ENCODE assay signal across 11 cellular contexts in the genomic region with DNA sequence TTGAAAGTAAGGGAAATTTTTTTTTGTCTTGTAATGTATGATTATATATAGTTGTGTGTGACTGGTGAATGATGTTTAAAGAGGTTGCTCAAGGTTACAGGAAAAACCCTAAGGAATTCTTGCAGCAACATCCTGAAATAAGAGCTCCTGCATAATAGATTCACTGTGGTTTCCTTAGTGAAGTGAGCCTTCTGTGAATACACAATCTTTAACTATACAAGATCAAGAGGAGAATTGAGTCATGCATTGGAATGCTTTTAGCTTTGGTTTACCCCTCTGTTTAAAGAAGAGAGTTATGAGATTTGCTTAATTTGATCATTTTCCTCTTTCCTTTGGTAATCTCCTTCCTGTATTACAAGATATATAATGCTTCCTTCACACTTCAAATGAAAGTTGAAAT.
DNase-seq lines count a peak whose midpoint lies in the region; ATAC-seq, FAIRE-seq and TF ChIP-seq lines count a peak whose summit lies in the region.
"Had no signal": no experiment of that assay in that cellular context is flagged by ENCODE, and none has a peak within 500 bp of the region (broad histone marks: within the 10 kb centered on the region; RNA-seq: fewer than 3 reads in every experiment).

No MANE protein-coding gene starts in this region.

- BruUV-seq in endothelial cell of umbilical vein (replicated peaks; lab: Mats Ljungman, UMichigan) = no TSS peak

- no peak overlapping the region for H3K4me3 ChIP-seq in NT2/D1 (ENCODE audit: insufficient read length, low read depth)
- no peak overlapping the region for H3K4me3 ChIP-seq in endothelial cell of umbilical vein (replicated peaks in 1 of 3; ENCODE audit: insufficient read depth in 1 of 3, low read depth in 1 of 3, low read length in 3 of 3)
- H3K4me3 ChIP-seq in neuronal stem cell (ENCODE audit: low read length in 2 of 2) = no peak overlapping the region
- H3K4me3 ChIP-seq in adrenal gland = no peak overlapping the region

- H3K23ac ChIP-seq in neuronal stem cell (ENCODE audit: low read depth, low read length, poor library complexity) = no peak overlapping the region

- H3K27me3 ChIP-seq in NT2/D1 (ENCODE audit: insufficient read depth, insufficient read length) (no peaks in the 10 kb centered on the region), endothelial cell of umbilical vein (ENCODE audit: control insufficient read depth in 2 of 2, insufficient read depth in 2 of 2, low read length in 2 of 2) (no peaks in the 10 kb centered on the region), neuronal stem cell (ENCODE audit: control insufficient read depth in 3 of 3, insufficient read depth in 3 of 3, low read depth in 1 of 3, low read length in 3 of 3) (no peaks in the 10 kb centered on the region), adrenal gland (no peaks in the 10 kb centered on the region)

- H3K4me1 ChIP-seq in NT2/D1 (ENCODE audit: insufficient read depth, insufficient read length) (no peaks in the 10 kb centered on the region), endothelial cell of umbilical vein (ENCODE audit: control insufficient read depth, extremely low read depth, insufficient read depth, low read length) (no peaks in the 10 kb centered on the region), neuronal stem cell (ENCODE audit: control insufficient read depth in 2 of 2, insufficient read depth in 1 of 2, low read depth in 1 of 2, low read length in 2 of 2) (peaks cover 0 to 23% of the 10 kb centered on the region in 2 donors), adrenal gland (replicated peaks in 1 of 2) (no peaks in the 10 kb centered on the region)

- ATAC-seq in HG03354 (IDR thresholded peaks at IDR 0.05; ENCODE audit: poor library complexity, severe bottlenecking, unreplicated experiment) = no peak
- no peak for ATAC-seq in HG02938 (IDR thresholded peaks at IDR 0.05; ENCODE audit: unreplicated experiment)
- ATAC-seq in GM19455 (IDR thresholded peaks at IDR 0.05; ENCODE audit: unreplicated experiment) = no peak

- no peak overlapping the region for H4K8ac ChIP-seq in neuronal stem cell (ENCODE audit: low read depth, low read length)

- no peak overlapping the region for H2BK5ac ChIP-seq in neuronal stem cell (ENCODE audit: low read length)

- no peak overlapping the region for H2AK5ac ChIP-seq in neuronal stem cell (ENCODE audit: low read depth, low read length)

- H2BK12ac ChIP-seq in neuronal stem cell (ENCODE audit: low read length) = no peak overlapping the region

- no peak overlapping the region for H2BK15ac ChIP-seq in neuronal stem cell (ENCODE audit: low read length)

- H4K20me1 ChIP-seq in endothelial cell of umbilical vein (replicated peaks; ENCODE audit: control insufficient read depth, extremely low read depth, insufficient read depth, low read length) = no peaks in the 10 kb centered on the region

- no peaks in the 10 kb centered on the region for H3K9me3 ChIP-seq in NT2/D1 (ENCODE audit: insufficient read depth, low read length)
- no peaks in the 10 kb centered on the region for H3K9me3 ChIP-seq in endothelial cell of umbilical vein (replicated peaks; ENCODE audit: control insufficient read depth, insufficient read depth, low read length)
- no peaks in the 10 kb centered on the region for H3K9me3 ChIP-seq in neuronal stem cell (replicated peaks in 1 of 2; ENCODE audit: control insufficient read depth in 2 of 2, insufficient read depth in 1 of 2, low read depth in 1 of 2, low read length in 2 of 2)
- no peaks in the 10 kb centered on the region for H3K9me3 ChIP-seq in adrenal gland (replicated peaks in 1 of 3)

- no peak overlapping the region for H3K18ac ChIP-seq in neuronal stem cell (ENCODE audit: low read length)

- H2BK120ac ChIP-seq in neuronal stem cell (ENCODE audit: low read depth, low read length) = no peak overlapping the region

- no peaks in the 10 kb centered on the region for H3K9me1 ChIP-seq in endothelial cell of umbilical vein (replicated peaks; ENCODE audit: control insufficient read depth, extremely low read depth, insufficient read depth, low read length)

- no peak overlapping the region for H2AFZ ChIP-seq in endothelial cell of umbilical vein (ENCODE audit: low read depth, low read length)
- H2AFZ ChIP-seq in neuronal stem cell (ENCODE audit: low read length) = peak overlapping the region; percentile 54

- H3K36me3 ChIP-seq in NT2/D1 (ENCODE audit: insufficient read depth, insufficient read length, low read length) (no peaks in the 10 kb centered on the region), endothelial cell of umbilical vein (ENCODE audit: control insufficient read depth in 2 of 2, extremely low read depth in 1 of 2, insufficient read depth in 2 of 2, low read length in 2 of 2) (no peaks in the 10 kb centered on the region), neuronal stem cell (replicated peaks in 1 of 2; ENCODE audit: control insufficient read depth in 2 of 2, insufficient read depth in 2 of 2, low read length in 2 of 2) (no peaks in the 10 kb centered on the region), adrenal gland (replicated peaks in 1 of 2) (no peaks in the 10 kb centered on the region)

- peak; percentile 94 for DNase-seq in ELR (ENCODE audit: low read depth)
- peak; percentile 16 for DNase-seq in NT2/D1 (ENCODE audit: low read depth, low spot score)
- peak; percentile 31 for DNase-seq in endothelial cell of umbilical vein (ENCODE audit: low read depth, low spot score)
- DNase-seq in neuronal stem cell (ENCODE audit: low spot score) = no peak
- DNase-seq in adrenal gland = no peak
- DNase-seq: cortex of kidney, NCI-H1417 treated with DMSO at 0.1 percent for 48 hours, trophoblast cell had no signal

- no peak overlapping the region for H4K91ac ChIP-seq in neuronal stem cell (ENCODE audit: low read depth, low read length, poor library complexity)

- no peak overlapping the region for H3K4ac ChIP-seq in neuronal stem cell (ENCODE audit: low read length)

- H3K79me2 ChIP-seq in endothelial cell of umbilical vein (ENCODE audit: control insufficient read depth, insufficient read depth, low read length) = no peaks in the 10 kb centered on the region

- CTCF ChIA-PET in endothelial cell of umbilical vein (lab: Charles Lee) = no interaction called here

- no peak overlapping the region for H3K27ac ChIP-seq in endothelial cell of umbilical vein (ENCODE audit: insufficient read depth, low read depth, low read length)
- H3K27ac ChIP-seq in neuronal stem cell (replicated peaks; ENCODE audit: low read length) = no peak overlapping the region
- no peak overlapping the region for H3K27ac ChIP-seq in adrenal gland

- no peak for FAIRE-seq in endothelial cell of umbilical vein (lab: Jason Lieb, UNC)

- H3K9ac ChIP-seq in NT2/D1 (ENCODE audit: insufficient read length, low read depth) (no peak overlapping the region), endothelial cell of umbilical vein (replicated peaks; ENCODE audit: extremely low read depth, insufficient read depth, low read length) (no peak overlapping the region), neuronal stem cell (ENCODE audit: low read depth, low read length, poor library complexity) (no peak overlapping the region)

- intact Hi-C loops in endothelial cell of umbilical vein (cut with micrococcal nuclease) = loop anchor here (10.0 kb wide), 1 partner anchor 325 kb away; no protein-coding TSS in a partner anchor
- intact Hi-C loops in adrenal gland (cut with DNase I) = no loop called here

- dilution Hi-C loops in endothelial cell of umbilical vein (cut with MboI; ENCODE audit: extremely low pct_ligation_motif_present, low sequenced_read_pairs) = no loop called here

- no peak overlapping the region for H3K14ac ChIP-seq in neuronal stem cell (ENCODE audit: low read length)

- TF ChIP-seq POLR2A in endothelial cell of umbilical vein (IDR thresholded peaks at IDR 0.05; ENCODE audit: low read depth, low read length) = no peak
- no peak for TF ChIP-seq POLR2A in adrenal gland (IDR thresholded peaks at IDR 0.05)

- POLR2A ChIA-PET in endothelial cell of umbilical vein (lab: Charles Lee) = no interaction called here

- no peak overlapping the region for H3K4me2 ChIP-seq in endothelial cell of umbilical vein (ENCODE audit: insufficient read depth, low read length)
- no peak overlapping the region for H3K4me2 ChIP-seq in neuronal stem cell (ENCODE audit: insufficient read depth, low read length, poor library complexity, severe bottlenecking)

- H3K79me1 ChIP-seq in neuronal stem cell (ENCODE audit: low read depth, low read length) = no peaks in the 10 kb centered on the region

- no peak for TF ChIP-seq CTCF in endothelial cell of umbilical vein (IDR thresholded peaks at IDR 0.05; ENCODE audit: extremely low read depth in 1 of 2, insufficient read depth in 1 of 2, low read depth in 1 of 2, low read length in 2 of 2)
- no peak for TF ChIP-seq CTCF in adrenal gland (IDR thresholded peaks at IDR 0.05)

TF ChIP-seq in endothelial cell of umbilical vein, 7 proteins besides CTCF, POLR2A, EP300 and RAD21:
- TF ChIP-seq FOS (IDR thresholded peaks at IDR 0.05; ENCODE audit: borderline replicate concordance, insufficient read depth, low read length) (peak; percentile 27), GATA2 (IDR thresholded peaks at IDR 0.05; ENCODE audit: insufficient read depth, insufficient read length, low read depth, low read length) (peak; percentile 15), EZH2 (IDR thresholded peaks at IDR 0.05; ENCODE audit: borderline replicate concordance, low read depth, low read length, severe bottlenecking) (no peak), JUN (IDR thresholded peaks at IDR 0.05; ENCODE audit: borderline replicate concordance, insufficient read depth, insufficient read length, low read depth) (no peak), MYC (IDR thresholded peaks at IDR 0.05; ENCODE audit: low read depth, low read length) (no peak), POLR2AphosphoS5 (IDR thresholded peaks at IDR 0.05; ENCODE audit: insufficient read depth, low read depth, low read length) (no peak)
- TF ChIP-seq, protein P1, sequence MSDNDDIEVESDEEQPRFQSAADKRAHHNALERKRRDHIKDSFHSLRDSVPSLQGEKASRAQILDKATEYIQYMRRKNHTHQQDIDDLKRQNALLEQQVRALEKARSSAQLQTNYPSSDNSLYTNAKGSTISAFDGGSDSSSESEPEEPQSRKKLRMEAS (IDR thresholded peaks at IDR 0.05; ENCODE audit: insufficient read depth, insufficient read length) = no peak

Comparison
In these comparisons a context has a peak if more than half of its experiments do, and no peak if none do; other contexts are left out.
1. DNase-seq: peak in ELR (single experiment), NT2/D1 (single experiment) and endothelial cell of umbilical vein (single experiment); none in neuronal stem cell (single experiment) and adrenal gland (0 of 7).